Comparison of ENCODE assay signal across 1 cellular context in genomic region chrX:150482537-150483217, GRCh38.
A peak's percentile ranks its signal among the peaks of the same experiment; 100 is the strongest.
TF ChIP-seq lines count a peak whose summit lies in the region.

No MANE protein-coding gene starts in this region.

TF ChIP-seq in HCT116, 20 proteins besides CTCF, POLR2A, EP300 and RAD21 (continued from another document):
- TF ChIP-seq EZH2 (IDR thresholded peaks at IDR 0.05) (no peak), ZNF274 (IDR thresholded peaks at IDR 0.05; ENCODE audit: low read depth, low read length) (no peak), EGR1 (IDR thresholded peaks at IDR 0.05; ENCODE audit: low read depth) (no peak), ELF1 (IDR thresholded peaks at IDR 0.05; ENCODE audit: borderline replicate concordance, low read depth) (no peak), CBX3 (IDR thresholded peaks at IDR 0.05; ENCODE audit: low read depth) (peak; percentile 47; the same call in 1 of the 2 replicates), SIN3A (IDR thresholded peaks at IDR 0.05; ENCODE audit: low read depth) (no peak), TCF7L2 (IDR thresholded peaks at IDR 0.05; ENCODE audit: borderline replicate concordance, extremely low read depth, insufficient read depth, insufficient read length) (peak; percentile 18)
